9 cellular contexts compared by ENCODE assay signal in the genomic region with DNA sequence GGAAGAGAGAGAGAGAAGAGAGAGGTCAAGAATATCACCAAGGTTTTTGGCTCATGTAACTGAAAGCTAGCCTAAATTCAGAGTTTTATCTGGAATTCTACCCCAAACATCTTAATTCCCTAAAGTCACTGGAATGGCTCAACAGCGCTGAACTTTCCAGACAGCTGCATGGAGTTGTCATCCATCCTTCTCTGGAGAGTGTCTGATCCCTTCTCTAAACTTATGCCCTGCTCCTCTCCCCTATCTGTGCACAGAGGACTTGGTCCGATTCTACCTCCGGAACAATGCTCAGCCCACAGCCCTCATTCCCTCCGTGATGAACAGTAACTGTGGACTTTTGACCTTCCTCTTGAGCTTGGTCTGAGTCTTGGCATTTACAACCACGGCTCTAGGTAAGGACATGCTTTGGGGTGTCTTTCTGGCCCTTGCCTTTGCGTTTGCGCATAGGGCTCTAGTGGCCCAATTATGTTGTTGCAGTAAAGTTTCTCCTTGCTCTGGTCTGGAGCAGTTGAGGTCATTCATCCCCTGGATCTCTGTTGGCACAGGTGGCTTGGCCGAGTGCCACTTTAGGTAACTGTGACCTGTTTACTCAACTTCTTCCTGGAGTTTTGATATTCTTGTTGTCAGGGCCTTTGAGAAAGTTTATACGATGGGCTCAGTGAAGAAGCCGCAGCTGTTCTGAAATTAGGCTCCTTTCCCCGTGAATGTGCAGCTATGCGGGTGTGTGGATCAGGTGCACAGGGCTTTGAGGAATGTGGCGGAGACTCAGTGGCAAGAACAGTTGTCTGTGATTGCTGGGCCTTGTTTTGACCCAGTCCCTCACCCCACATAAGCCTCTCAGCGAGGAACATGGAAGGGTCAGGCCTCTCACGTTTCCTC. TPM values are rescaled to one million over a fixed set of nuclear protein-coding genes. Genes with fewer than 3 reads are reported as not detected.
DNase-seq lines count a peak whose midpoint lies in the region; ATAC-seq lines count a peak whose summit lies in the region.
"Had no signal": no experiment of that assay in that cellular context is flagged by ENCODE, and none has a peak within 500 bp of the region (broad histone marks: within the 10 kb centered on the region; RNA-seq: fewer than 3 reads in every experiment).

No MANE protein-coding gene starts in this region.

- H4K5ac ChIP-seq in mesendoderm (ENCODE audit: low read length) = no peak overlapping the region

- DNase-seq in NCI-H2196 (lab: John Stamatoyannopoulos, UW; ENCODE audit: unreplicated experiment) (peak; percentile 16), NCI-H2196 treated with DMSO at 0.1 percent for 48 hours (lab: John Stamatoyannopoulos, UW; ENCODE audit: unreplicated experiment) (no peak), kidney tubule cell (ENCODE audit: low spot score) (peak; percentile 66), DMS79 treated with DMSO at 0.1 percent for 48 hours (lab: John Stamatoyannopoulos, UW) (no peak), mesendoderm (no peak), NCI-H1436 (lab: John Stamatoyannopoulos, UW) (no peak)
- no peak for DNase-seq in stimulated activated effector memory CD8-positive, alpha-beta T cell treated with anti-CD3 and anti-CD28 coated beads, Interleukin-12 subunit alpha, Interleukin-12 subunit beta, amount 100 ng/mL, for 72 hours (ENCODE audit: low spot score in 2 of 2)

- H3K23ac ChIP-seq in mesendoderm (ENCODE audit: low read length) = no peak overlapping the region

- H3K9me3 Mint-ChIP-seq in activated T-helper 17 cell treated with anti-CD3 and anti-CD28 coated beads, Interleukin-2, amount 50 U/mL, for 72 hours = no peaks in the 10 kb centered on the region
- no peaks in the 10 kb centered on the region for H3K9me3 Mint-ChIP-seq in stimulated activated effector memory CD8-positive, alpha-beta T cell treated with anti-CD3 and anti-CD28 coated beads, Interleukin-12 subunit alpha, Interleukin-12 subunit beta, amount 100 ng/mL, for 72 hours

- H3K4me1 ChIP-seq in mesendoderm (ENCODE audit: control insufficient read depth, low read depth, low read length) = no peaks in the 10 kb centered on the region

- H3K27me3 Mint-ChIP-seq in activated T-helper 17 cell treated with anti-CD3 and anti-CD28 coated beads, Interleukin-2, amount 50 U/mL, for 72 hours = no peaks in the 10 kb centered on the region

- H3K56ac ChIP-seq in mesendoderm (ENCODE audit: low read length) = no peak overlapping the region

- no peak overlapping the region for H3K18ac ChIP-seq in mesendoderm (ENCODE audit: low read length)

- no peak overlapping the region for H3K4me2 ChIP-seq in mesendoderm (ENCODE audit: low read length)

- peak overlapping the region; percentile 94 for H3K27ac Mint-ChIP-seq in activated T-helper 17 cell treated with anti-CD3 and anti-CD28 coated beads, Interleukin-2, amount 50 U/mL, for 72 hours
- H3K27ac Mint-ChIP-seq in stimulated activated effector memory CD8-positive, alpha-beta T cell treated with anti-CD3 and anti-CD28 coated beads, Interleukin-12 subunit alpha, Interleukin-12 subunit beta, amount 100 ng/mL, for 72 hours = peak overlapping the region; percentile 92

- H2BK5ac ChIP-seq in mesendoderm (ENCODE audit: low read length) = no peak overlapping the region

- no peak overlapping the region for H3K4me3 ChIP-seq in mesendoderm (ENCODE audit: low read length)

- peak overlapping the region; percentile 91 for H3K4me3 Mint-ChIP-seq in activated T-helper 17 cell treated with anti-CD3 and anti-CD28 coated beads, Interleukin-2, amount 50 U/mL, for 72 hours
- H3K4me3 Mint-ChIP-seq in stimulated activated effector memory CD8-positive, alpha-beta T cell treated with anti-CD3 and anti-CD28 coated beads, Interleukin-12 subunit alpha, Interleukin-12 subunit beta, amount 100 ng/mL, for 72 hours = peak overlapping the region; percentile 69

- H3K27me3 ChIP-seq in mesendoderm (ENCODE audit: insufficient read depth, low read length, poor library complexity) = no peaks in the 10 kb centered on the region

- no peak for ATAC-seq in activated T-helper 17 cell treated with anti-CD3 and anti-CD28 coated beads, Interleukin-2, amount 50 U/mL, for 72 hours (replicated peaks)
- ATAC-seq in stimulated activated effector memory CD8-positive, alpha-beta T cell treated with anti-CD3 and anti-CD28 coated beads, Interleukin-12 subunit alpha, Interleukin-12 subunit beta, amount 100 ng/mL, for 72 hours = no peak

- no peaks in the 10 kb centered on the region for H3K79me1 ChIP-seq in mesendoderm (ENCODE audit: low read length)

- no peak overlapping the region for H4K8ac ChIP-seq in mesendoderm (ENCODE audit: low read depth, low read length)

- H3K4ac ChIP-seq in mesendoderm (ENCODE audit: low read depth, low read length) = no peak overlapping the region

- WGBS in mesendoderm (ENCODE audit: extremely low coverage, insufficient coverage, low lambda C conversion rate) = no CpG with 5 or more reads among the region's 15 CpGs

- H2BK120ac ChIP-seq in mesendoderm (ENCODE audit: low read depth, low read length) = no peak overlapping the region

- no peak overlapping the region for H2BK15ac ChIP-seq in mesendoderm (replicated peaks; ENCODE audit: low read depth)

- H3K36me3 Mint-ChIP-seq in activated T-helper 17 cell treated with anti-CD3 and anti-CD28 coated beads, Interleukin-2, amount 50 U/mL, for 72 hours (ENCODE audit: low read depth) = no peaks in the 10 kb centered on the region
- H3K36me3 Mint-ChIP-seq in stimulated activated effector memory CD8-positive, alpha-beta T cell treated with anti-CD3 and anti-CD28 coated beads, Interleukin-12 subunit alpha, Interleukin-12 subunit beta, amount 100 ng/mL, for 72 hours = no peaks in the 10 kb centered on the region

- H3K36me3 ChIP-seq in mesendoderm (ENCODE audit: control insufficient read depth, insufficient read depth, low read length) = no peaks in the 10 kb centered on the region

- no peaks in the 10 kb centered on the region for H3K79me2 ChIP-seq in mesendoderm (ENCODE audit: control insufficient read depth, insufficient read depth, low read length)

- peaks cover 47% of the 10 kb centered on the region for H3K4me1 Mint-ChIP-seq in activated T-helper 17 cell treated with anti-CD3 and anti-CD28 coated beads, Interleukin-2, amount 50 U/mL, for 72 hours
- peaks cover 52% of the 10 kb centered on the region for H3K4me1 Mint-ChIP-seq in stimulated activated effector memory CD8-positive, alpha-beta T cell treated with anti-CD3 and anti-CD28 coated beads, Interleukin-12 subunit alpha, Interleukin-12 subunit beta, amount 100 ng/mL, for 72 hours

- H3K27ac ChIP-seq in mesendoderm (ENCODE audit: low read depth, low read length) = no peak overlapping the region

- H3K9ac ChIP-seq in mesendoderm (ENCODE audit: low read length) = no peak overlapping the region

- H2AK5ac ChIP-seq in mesendoderm (ENCODE audit: low read length) = no peak overlapping the region

RNA-seq across cellular contexts. Expression of gene CD180, which starts 18.4 kb away (rescaled TPM):
- under 1 TPM; 0.08 to 0.80 TPM for total RNA-seq in activated T-helper 17 cell treated with anti-CD3 and anti-CD28 coated beads, Interleukin-2, amount 50 U/mL, for 72 hours
- polyA plus RNA-seq in mesendoderm (2013, experiment 1 of 2) = not detected
- polyA plus RNA-seq in mesendoderm (2013, experiment 2 of 2) = not detected
- polyA plus RNA-seq: keratinocyte had no signal

Comparison
In these comparisons a context has a peak if more than half of its experiments do, and no peak if none do; other contexts are left out.
1. DNase-seq: peak in NCI-H2196 (single experiment) and kidney tubule cell (single experiment); none in NCI-H2196 treated with DMSO at 0.1 percent for 48 hours (single experiment), stimulated activated effector memory CD8-positive, alpha-beta T cell treated with anti-CD3 and anti-CD28 coated beads, Interleukin-12 subunit alpha, Interleukin-12 subunit beta, amount 100 ng/mL, for 72 hours (0 of 2), DMS79 treated with DMSO at 0.1 percent for 48 hours (single experiment), mesendoderm (single experiment) and NCI-H1436 (single experiment).